9 cellular contexts compared by ENCODE assay signal in the genomic region with DNA sequence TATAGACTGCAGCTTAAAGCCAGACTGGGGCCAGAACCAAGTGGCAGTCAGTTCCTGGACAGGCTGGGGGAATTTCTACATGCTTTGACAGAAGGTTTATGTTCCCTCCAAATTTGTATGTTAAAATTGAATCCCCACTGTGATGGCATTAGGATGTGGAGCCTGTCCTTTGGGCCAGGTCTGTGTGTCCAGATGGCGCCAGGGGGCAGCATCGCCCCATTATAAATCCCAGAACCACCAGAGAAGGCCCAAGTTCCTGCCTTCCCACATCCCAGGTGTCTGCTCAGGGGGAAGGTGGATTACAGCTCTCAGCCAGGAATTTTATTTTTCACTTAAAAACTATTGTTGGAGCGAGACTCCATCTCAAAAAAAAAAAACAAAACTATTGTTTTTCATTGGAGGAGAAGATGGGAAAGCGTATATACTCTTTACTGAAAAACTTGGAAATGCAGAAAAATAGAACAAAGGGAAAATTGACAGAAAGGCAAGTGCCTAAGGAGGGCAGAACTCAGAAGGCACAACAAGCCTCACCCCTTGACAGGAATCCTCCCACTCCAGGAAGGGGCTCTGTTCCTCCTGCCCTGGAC. TPM values are rescaled to one million over a fixed set of nuclear protein-coding genes. Genes with fewer than 3 reads are reported as not detected.
DNase-seq lines count a peak whose midpoint lies in the region; ATAC-seq and TF ChIP-seq lines count a peak whose summit lies in the region.
"Had no signal": no experiment of that assay in that cellular context is flagged by ENCODE, and none has a peak within 500 bp of the region (broad histone marks: within the 10 kb centered on the region; RNA-seq: fewer than 3 reads in every experiment).

No MANE protein-coding gene starts in this region.

- POLR2A ChIA-PET in HEK293 (lab: Yijun Ruan, JAX): interaction anchor here (0.7 kb wide), 1 partner anchor 20 kb away, joined by 3 read pairs; no protein-coding TSS in a partner anchor
- POLR2A ChIA-PET in activated CD4-positive, alpha-beta memory T cell treated with anti-CD3 and anti-CD28 coated beads, Interleukin-2, amount 10 ng/mL, durations not matched to agents 7 days and 5 days (lab: Charles Lee): interaction anchor here (1.0 kb wide), 1 partner anchor 37 kb away, joined by 3 read pairs; no protein-coding TSS in a partner anchor

- H3K4me3 Mint-ChIP-seq in activated CD4-positive, alpha-beta memory T cell treated with anti-CD3 and anti-CD28 coated beads, Interleukin-2, amount 10 ng/mL, durations not matched to agents 7 days and 5 days: no peak overlapping the region
- H3K4me3 Mint-ChIP-seq in nephron progenitor cell: no peak overlapping the region

- H3K9me3 ChIP-seq in HEK293 (ENCODE audit: control insufficient read depth, insufficient read depth, low read depth, low read length) (no peaks in the 10 kb centered on the region), uterus (no peaks in the 10 kb centered on the region)

- no peak overlapping the region for H3K27ac Mint-ChIP-seq in activated CD4-positive, alpha-beta memory T cell treated with anti-CD3 and anti-CD28 coated beads, Interleukin-2, amount 10 ng/mL, durations not matched to agents 7 days and 5 days
- no peak overlapping the region for H3K27ac Mint-ChIP-seq in nephron progenitor cell

- H3K4me1 ChIP-seq in HEK293 (ENCODE audit: control insufficient read depth, insufficient read depth, low read length) (no peaks in the 10 kb centered on the region), uterus (no peaks in the 10 kb centered on the region)

- H3K4me3 ChIP-seq in HEK293 (ENCODE audit: low read depth, low read length): no peak overlapping the region
- no peak overlapping the region for H3K4me3 ChIP-seq in uterus

- TF ChIP-seq CTCF in HEK293 (tag by site-specific recombination; IDR thresholded peaks at IDR 0.05) (no peak), nephron progenitor cell (IDR thresholded peaks at IDR 0.05) (peak; percentile 35), uterus (IDR thresholded peaks at IDR 0.05) (peak in 2 of 4 experiments; percentile 7 to 34)

- no peaks in the 10 kb centered on the region for H3K36me3 Mint-ChIP-seq in activated CD4-positive, alpha-beta memory T cell treated with anti-CD3 and anti-CD28 coated beads, Interleukin-2, amount 10 ng/mL, durations not matched to agents 7 days and 5 days (ENCODE audit: low read depth)
- H3K36me3 Mint-ChIP-seq in nephron progenitor cell (ENCODE audit: low read depth): no peaks in the 10 kb centered on the region

- no peaks in the 10 kb centered on the region for H3K9me3 Mint-ChIP-seq in activated CD4-positive, alpha-beta memory T cell treated with anti-CD3 and anti-CD28 coated beads, Interleukin-2, amount 10 ng/mL, durations not matched to agents 7 days and 5 days
- H3K9me3 Mint-ChIP-seq in nephron progenitor cell: no peaks in the 10 kb centered on the region

- peaks cover 35% of the 10 kb centered on the region for H3K4me1 Mint-ChIP-seq in activated CD4-positive, alpha-beta memory T cell treated with anti-CD3 and anti-CD28 coated beads, Interleukin-2, amount 10 ng/mL, durations not matched to agents 7 days and 5 days
- H3K4me1 Mint-ChIP-seq in nephron progenitor cell: peaks cover 4% of the 10 kb centered on the region

- H3K36me3 ChIP-seq in HEK293 (ENCODE audit: control insufficient read depth in 2 of 2, insufficient read depth in 1 of 2, low read length in 2 of 2) (no peaks in the 10 kb centered on the region), uterus (no peaks in the 10 kb centered on the region)

- H3K27ac ChIP-seq in HEK293 (ENCODE audit: extremely low read depth, low read depth, low read length): no peak overlapping the region
- no peak overlapping the region for H3K27ac ChIP-seq in uterus
- H3K27ac ChIP-seq: VCaP had no signal

- no peak for TF ChIP-seq POLR2A in uterus (IDR thresholded peaks at IDR 0.05)

- no peaks in the 10 kb centered on the region for H3K27me3 Mint-ChIP-seq in activated CD4-positive, alpha-beta memory T cell treated with anti-CD3 and anti-CD28 coated beads, Interleukin-2, amount 10 ng/mL, durations not matched to agents 7 days and 5 days
- peaks cover 11% of the 10 kb centered on the region for H3K27me3 Mint-ChIP-seq in nephron progenitor cell (ENCODE audit: low read depth, poor library complexity)

- CTCF ChIA-PET in HEK293 (lab: Yijun Ruan, JAX): interaction anchor here (0.5 to 5.0 kb wide), 32 partner anchors 9 to 1940 kb away, joined by 3 to 42 read pairs (median 4); partner anchors contain the start of gene CSF2
- CTCF ChIA-PET in activated CD4-positive, alpha-beta memory T cell treated with anti-CD3 and anti-CD28 coated beads, Interleukin-2, amount 10 ng/mL, durations not matched to agents 7 days and 5 days (lab: Charles Lee): interaction anchor here (0.6 to 5.7 kb wide), 19 partner anchors 8 to 476 kb away, joined by 3 to 79 read pairs (median 5); partner anchors contain the start of gene CSF2

- DNase-seq in DMS153 treated with DMSO at 0.1 percent for 48 hours (lab: John Stamatoyannopoulos, UW; ENCODE audit: unreplicated experiment) (peak; percentile 18), NCI-H748 (lab: John Stamatoyannopoulos, UW; ENCODE audit: unreplicated experiment) (peak; percentile 68), nephron progenitor cell (peak; percentile 65), uterus (no peak)
- peak; percentile 69 for DNase-seq in activated CD4-positive, alpha-beta memory T cell treated with anti-CD3 and anti-CD28 coated beads, Interleukin-2, amount 10 ng/mL, durations not matched to agents 7 days and 5 days
- DNase-seq in effector CD8-positive, alpha-beta T cell (lab: John Stamatoyannopoulos, UW): no peak

- H3K27me3 ChIP-seq in uterus: no peaks in the 10 kb centered on the region

- intact Hi-C loops in uterus (cut with DNase I; ENCODE audit: low total_unique reads): no loop called here

- peak; percentile 59 for ATAC-seq in esophagus mucosa

TF ChIP-seq in HEK293, 187 proteins besides CTCF, POLR2A, EP300 and RAD21:
- TF ChIP-seq ZNF660 (tag by site-specific recombination; IDR thresholded peaks at IDR 0.05): peak; percentile 75
- TF ChIP-seq KLF16 (tag by site-specific recombination; IDR thresholded peaks at IDR 0.05): no peak
- peak; percentile 63 for TF ChIP-seq ZNF654 (tag by site-specific recombination; IDR thresholded peaks at IDR 0.05; ENCODE audit: low read depth)
- TF ChIP-seq IKZF3 (tag by site-specific recombination; IDR thresholded peaks at IDR 0.05): no peak

RNA-seq across cellular contexts. Expression of gene IL3, which starts 5.0 kb away (rescaled TPM):
- total RNA-seq in activated CD4-positive, alpha-beta memory T cell treated with anti-CD3 and anti-CD28 coated beads, Interleukin-2, amount 10 ng/mL, durations not matched to agents 7 days and 5 days: 1 to 10 TPM; 1.4 to 1.6 TPM
- not detected for total RNA-seq in esophagus mucosa
- total RNA-seq in uterus: not detected

RNA-seq across cellular contexts. Expression of gene CSF2, which starts 8.1 kb away (rescaled TPM):
- 10 to 100 TPM; 30.8 to 32.7 TPM for total RNA-seq in activated CD4-positive, alpha-beta memory T cell treated with anti-CD3 and anti-CD28 coated beads, Interleukin-2, amount 10 ng/mL, durations not matched to agents 7 days and 5 days
- total RNA-seq in esophagus mucosa (not detected), uterus (not detected)

RNA-seq across cellular contexts. Expression of gene ACSL6, which starts 54.0 kb away (rescaled TPM):
- 10 to 100 TPM; 10.6 to 11.5 TPM for total RNA-seq in activated CD4-positive, alpha-beta memory T cell treated with anti-CD3 and anti-CD28 coated beads, Interleukin-2, amount 10 ng/mL, durations not matched to agents 7 days and 5 days
- 0.08 TPM for total RNA-seq in esophagus mucosa
- 1 to 10 TPM in 1 of 4 donors, under 1 TPM in 1, not detected in 2; 0.18 to 1.3 TPM for total RNA-seq in uterus

Comparison
In these comparisons a context has a peak if more than half of its experiments do, and no peak if none do; other contexts are left out.
1. DNase-seq: peak in DMS153 treated with DMSO at 0.1 percent for 48 hours (single experiment), NCI-H748 (single experiment), activated CD4-positive, alpha-beta memory T cell treated with anti-CD3 and anti-CD28 coated beads, Interleukin-2, amount 10 ng/mL, durations not matched to agents 7 days and 5 days (single experiment) and nephron progenitor cell (single experiment); none in uterus (0 of 2) and effector CD8-positive, alpha-beta T cell (single experiment).
2. RNA of gene CSF2, which starts 8.1 kb away (total RNA-seq): 30.8 to 32.7 TPM in activated CD4-positive, alpha-beta memory T cell treated with anti-CD3 and anti-CD28 coated beads, Interleukin-2, amount 10 ng/mL, durations not matched to agents 7 days and 5 days; not detected in esophagus mucosa (single experiment) and not detected in uterus; every median in the first group is over 10 times any median in the second.
3. RNA of gene ACSL6, which starts 54.0 kb away (total RNA-seq): 10.6 to 11.5 TPM in activated CD4-positive, alpha-beta memory T cell treated with anti-CD3 and anti-CD28 coated beads, Interleukin-2, amount 10 ng/mL, durations not matched to agents 7 days and 5 days; 0.18 to 1.3 TPM in uterus and 0.08 TPM in esophagus mucosa (single experiment); every median in the first group is over 4 times any median in the second.